Comparison of ENCODE assay signal across 20 cellular contexts in the genomic region with DNA sequence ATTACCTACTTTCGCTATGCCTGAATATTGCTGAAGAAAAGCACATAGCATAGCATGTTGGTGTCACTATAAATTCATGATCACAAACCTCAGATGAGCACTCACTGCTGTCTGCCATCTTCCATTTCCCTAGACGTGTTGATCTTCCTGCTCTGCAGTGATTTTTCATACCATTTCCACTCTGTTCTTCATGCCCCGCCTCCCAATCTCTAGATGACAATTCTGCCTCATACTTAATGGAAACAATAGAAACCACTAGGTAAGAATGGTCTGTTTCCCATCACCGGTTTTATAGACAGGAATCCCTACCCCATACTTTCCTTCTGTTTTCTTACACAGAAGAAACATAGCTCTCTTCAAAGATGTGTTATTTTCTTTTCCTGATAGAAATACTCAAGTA.
"Had no signal": no experiment of that assay in that cellular context is flagged by ENCODE, and none has a peak within 500 bp of the region (broad histone marks: within the 10 kb centered on the region; RNA-seq: fewer than 3 reads in every experiment).

No MANE protein-coding gene starts in this region.

- H3K9me3 ChIP-seq: esophagus muscularis mucosa, gastroesophageal sphincter, mucosa of descending colon, neutrophil, psoas muscle, right atrium auricular region, sigmoid colon had no signal

- H3K27ac ChIP-seq: epithelial cell of prostate, esophagus muscularis mucosa, gastroesophageal sphincter, neutrophil, psoas muscle, right atrium auricular region, sigmoid colon, skin epidermis had no signal

- ATAC-seq: effector memory CD8-positive, alpha-beta T cell; gastroesophageal sphincter; left lobe of liver; mucosa of descending colon; naive thymus-derived CD8-positive, alpha-beta T cell; psoas muscle; stimulated activated naive B cell treated with anti-CD40 and anti-IgM and Interleukin-4, amounts not matched to agents 10 μg/mL and 1 μg/mL and 100 μg/mL, for 72 hours had no signal

- FAIRE-seq: urothelium cell line had no signal

- H3K27me3 ChIP-seq: esophagus muscularis mucosa, gastroesophageal sphincter, neutrophil, right atrium auricular region, sigmoid colon had no signal

- H3K4me1 ChIP-seq: esophagus muscularis mucosa, gastroesophageal sphincter, psoas muscle, right atrium auricular region, sigmoid colon had no signal

- H3K4me3 ChIP-seq: esophagus muscularis mucosa, gastroesophageal sphincter, mucosa of descending colon, psoas muscle, right atrium auricular region, sigmoid colon, skin epidermis had no signal

- DNase-seq: effector memory CD8-positive, alpha-beta T cell; foreskin fibroblast; glutamatergic neuron; islet precursor cell; mammary epithelial cell; mucosa of descending colon; naive thymus-derived CD8-positive, alpha-beta T cell; psoas muscle; sigmoid colon; stimulated activated CD4-positive, alpha-beta T cell treated with anti-CD3 and anti-CD28 coated beads, Interleukin-2, amount 100 ng/mL, for 24 hours; stimulated activated CD4-positive, alpha-beta T cell treated with anti-CD3 and anti-CD28 coated beads, Interleukin-4, amount 100 ng/mL, for 4 hours; stimulated activated naive B cell treated with anti-CD40 and anti-IgM and Interleukin-4, amounts not matched to agents 10 μg/mL and 1 μg/mL and 100 μg/mL, for 72 hours had no signal
